Comparison of ENCODE assay signal across 24 cellular contexts in genomic region chr15:75763137-75763611, GRCh38.
"Had no signal": no experiment of that assay in that cellular context is flagged by ENCODE, and none has a peak within 500 bp of the region (broad histone marks: within the 10 kb centered on the region; RNA-seq: fewer than 3 reads in every experiment).

No MANE protein-coding gene starts in this region.

- H3K27me3 Mint-ChIP-seq: stimulated activated memory B cell treated with anti-CD40 and anti-IgM and Interleukin-4, amounts not matched to agents 10 μg/mL and 1 μg/mL and 100 μg/mL, for 72 hours; stimulated activated naive CD8-positive, alpha-beta T cell treated with anti-CD3 and anti-CD28 coated beads, Interleukin-15, amount 100 ng/mL, for 72 hours; type B pancreatic cell had no signal

- H3K36me3 Mint-ChIP-seq: mesothelial cell of epicardium; naive B cell; natural killer cell; neural progenitor cell; stimulated activated memory B cell treated with anti-CD40 and anti-IgM and Interleukin-4, amounts not matched to agents 10 μg/mL and 1 μg/mL and 100 μg/mL, for 72 hours; type B pancreatic cell had no signal

- H3K27ac Mint-ChIP-seq: immature natural killer cell; mesothelial cell of epicardium; natural killer cell; nephron progenitor cell; stimulated activated memory B cell treated with anti-CD40 and anti-IgM and Interleukin-4, amounts not matched to agents 10 μg/mL and 1 μg/mL and 100 μg/mL, for 72 hours; type B pancreatic cell had no signal

- H3K4me3 Mint-ChIP-seq: immature natural killer cell; mesothelial cell of epicardium; natural killer cell; nephron progenitor cell; neural progenitor cell; stimulated activated memory B cell treated with anti-CD40 and anti-IgM and Interleukin-4, amounts not matched to agents 10 μg/mL and 1 μg/mL and 100 μg/mL, for 72 hours; stimulated activated naive CD8-positive, alpha-beta T cell treated with anti-CD3 and anti-CD28 coated beads, Interleukin-15, amount 100 ng/mL, for 72 hours; type B pancreatic cell had no signal

- DNase-seq: hypothalamus; immature natural killer cell; kidney; left colon; lower lobe of right lung; mammary epithelial cell; mesenchymal stem cell; naive B cell; natural killer cell; nephron progenitor cell; retina; right cardiac atrium; sigmoid colon; small intestine; stimulated activated CD4-positive, alpha-beta T cell treated with anti-CD3 and anti-CD28 coated beads, Interleukin-2, amount 100 ng/mL, for 24 hours; stimulated activated CD4-positive, alpha-beta T cell treated with anti-CD3 and anti-CD28 coated beads, Interleukin-4, amount 100 ng/mL, for 1 hour; stimulated activated naive CD4-positive, alpha-beta T cell treated with Interleukin-2 at 50 U/mL for 16 hours; stimulated activated naive CD8-positive, alpha-beta T cell treated with anti-CD3 and anti-CD28 coated beads, Interleukin-15, amount 100 ng/mL, for 72 hours; substantia nigra; uterus had no signal

- ATAC-seq: left colon; natural killer cell; right cardiac atrium; stimulated activated memory B cell treated with anti-CD40 and anti-IgM and Interleukin-4, amounts not matched to agents 10 μg/mL and 1 μg/mL and 100 μg/mL, for 72 hours; stimulated activated naive CD8-positive, alpha-beta T cell treated with anti-CD3 and anti-CD28 coated beads, Interleukin-15, amount 100 ng/mL, for 72 hours had no signal

- H3K9me3 Mint-ChIP-seq: immature natural killer cell; mesothelial cell of epicardium; naive B cell; natural killer cell; nephron progenitor cell; neural progenitor cell; stimulated activated memory B cell treated with anti-CD40 and anti-IgM and Interleukin-4, amounts not matched to agents 10 μg/mL and 1 μg/mL and 100 μg/mL, for 72 hours; stimulated activated naive CD8-positive, alpha-beta T cell treated with anti-CD3 and anti-CD28 coated beads, Interleukin-15, amount 100 ng/mL, for 72 hours; type B pancreatic cell had no signal
